Comparison of ENCODE assay signal across 25 cellular contexts in the genomic region with DNA sequence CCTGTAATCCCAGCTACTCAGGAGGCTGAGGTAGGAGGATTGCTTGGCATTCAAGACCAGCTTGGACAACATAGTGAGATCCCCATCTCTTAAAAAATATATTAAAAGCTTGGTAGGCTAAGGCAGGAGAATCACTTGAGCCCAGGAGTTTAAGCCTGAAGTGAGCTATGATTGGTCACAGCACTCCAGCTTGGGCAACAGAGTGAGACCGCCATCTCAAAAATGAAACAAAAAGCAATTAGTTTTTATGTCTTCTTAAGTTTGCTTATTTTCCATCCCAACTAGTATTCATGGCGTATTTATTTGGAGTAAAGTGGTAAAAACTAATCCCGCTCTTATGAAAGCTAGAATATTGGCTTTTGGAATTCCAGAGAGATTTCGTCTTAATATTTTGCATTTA.
"Had no signal": no experiment of that assay in that cellular context is flagged by ENCODE, and none has a peak within 500 bp of the region (broad histone marks: within the 10 kb centered on the region; RNA-seq: fewer than 3 reads in every experiment).

No MANE protein-coding gene starts in this region.

- H3K36me3 Mint-ChIP-seq: memory B cell; naive B cell; neural progenitor cell; stimulated activated effector memory CD8-positive, alpha-beta T cell treated with anti-CD3 and anti-CD28 coated beads, Interleukin-12 subunit alpha, Interleukin-12 subunit beta, amount 100 ng/mL, for 72 hours had no signal

- H3K27me3 ChIP-seq: esophagus squamous epithelium, neural progenitor cell, sigmoid colon, stomach, thyroid gland, vagina had no signal

- H3K27me3 Mint-ChIP-seq: memory B cell had no signal

- H3K27ac Mint-ChIP-seq: memory B cell; naive B cell; nephron; neural progenitor cell; stimulated activated effector memory CD8-positive, alpha-beta T cell treated with anti-CD3 and anti-CD28 coated beads, Interleukin-12 subunit alpha, Interleukin-12 subunit beta, amount 100 ng/mL, for 72 hours had no signal

- H3K4me3 Mint-ChIP-seq: memory B cell; naive B cell; nephron; neural progenitor cell; stimulated activated effector memory CD8-positive, alpha-beta T cell treated with anti-CD3 and anti-CD28 coated beads, Interleukin-12 subunit alpha, Interleukin-12 subunit beta, amount 100 ng/mL, for 72 hours had no signal

- H3K36me3 ChIP-seq: esophagus squamous epithelium, neural progenitor cell, sigmoid colon, stomach, thyroid gland, vagina had no signal

- DNase-seq: dermis blood vessel endothelial cell; effector memory CD4-positive, alpha-beta T cell; erythroblast; esophagus squamous epithelium; head of caudate nucleus; kidney; mucosa of descending colon; naive B cell; psoas muscle; right cardiac atrium; sigmoid colon; stimulated activated CD4-positive, alpha-beta T cell treated with anti-CD3 and anti-CD28 coated beads, Interleukin-2, amount 100 ng/mL, for 24 hours; stimulated activated CD4-positive, alpha-beta T cell treated with anti-CD3 and anti-CD28 coated beads, Interleukin-4, amount 100 ng/mL, for 24 hours; stimulated activated naive CD4-positive, alpha-beta T cell treated with Interleukin-2 at 50 U/mL for 16 hours; stomach; thyroid gland; trophoblast cell had no signal

- H3K9me3 Mint-ChIP-seq: memory B cell; naive B cell; nephron; neural progenitor cell; stimulated activated effector memory CD8-positive, alpha-beta T cell treated with anti-CD3 and anti-CD28 coated beads, Interleukin-12 subunit alpha, Interleukin-12 subunit beta, amount 100 ng/mL, for 72 hours had no signal

- ATAC-seq: left lobe of liver; mucosa of descending colon; psoas muscle; right cardiac atrium; stimulated activated effector memory CD8-positive, alpha-beta T cell treated with anti-CD3 and anti-CD28 coated beads, Interleukin-12 subunit alpha, Interleukin-12 subunit beta, amount 100 ng/mL, for 72 hours had no signal

- H3K9me3 ChIP-seq: esophagus squamous epithelium, mucosa of descending colon, psoas muscle, sigmoid colon, stomach, thyroid gland, vagina had no signal

- H3K4me3 ChIP-seq: coronary artery, lung, mucosa of descending colon, neural progenitor cell, psoas muscle, sigmoid colon, stomach, thyroid gland, vagina had no signal

- H3K4me2 ChIP-seq: neural progenitor cell had no signal

- H2AFZ ChIP-seq: neural progenitor cell had no signal

- H3K4me1 ChIP-seq: esophagus squamous epithelium, neural progenitor cell, psoas muscle, sigmoid colon, stomach, thyroid gland, vagina had no signal

- H3K27ac ChIP-seq: coronary artery, neural progenitor cell, psoas muscle, sigmoid colon, thyroid gland, vagina had no signal

- H3K9ac ChIP-seq: neural progenitor cell had no signal

- H3K4me1 Mint-ChIP-seq: memory B cell; naive B cell; neural progenitor cell; stimulated activated effector memory CD8-positive, alpha-beta T cell treated with anti-CD3 and anti-CD28 coated beads, Interleukin-12 subunit alpha, Interleukin-12 subunit beta, amount 100 ng/mL, for 72 hours had no signal

- FAIRE-seq: kidney had no signal
